In the genomic region with DNA sequence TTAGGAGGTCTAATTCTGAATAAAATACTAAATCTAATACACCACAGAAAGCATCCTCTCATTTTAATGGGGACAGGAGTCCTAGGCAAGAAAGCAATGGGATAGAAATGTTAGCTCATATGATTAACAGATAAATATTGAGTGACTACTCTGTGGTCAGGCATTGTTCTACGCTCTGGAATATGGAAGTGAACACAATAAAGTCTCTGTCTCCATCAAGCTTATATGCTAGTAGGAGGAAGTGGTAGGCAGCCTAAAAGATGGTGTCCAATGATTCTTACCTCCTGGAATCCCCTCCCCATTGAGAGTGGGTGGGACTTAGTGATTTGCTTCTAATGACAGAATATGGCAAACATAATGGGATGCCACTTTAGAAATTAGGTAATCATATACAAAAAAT, we compare ENCODE assay signal across 21 cellular contexts.
A peak's percentile ranks its signal among the peaks of the same experiment; 100 is the strongest.
DNase-seq lines count a peak whose midpoint lies in the region; ATAC-seq lines count a peak whose summit lies in the region.
"Had no signal": no experiment of that assay in that cellular context is flagged by ENCODE, and none has a peak within 500 bp of the region (broad histone marks: within the 10 kb centered on the region; RNA-seq: fewer than 3 reads in every experiment).

No MANE protein-coding gene starts in this region.

- DNase-seq in COLO829 (ENCODE audit: low spot score) = peak; percentile 74
- peak; percentile 43 for DNase-seq in HT1080 (ENCODE audit: low read depth)
- DNase-seq in SK-MEL-5 (ENCODE audit: low read depth, low spot score) = peak; percentile 18
- peak; percentile 70 for DNase-seq in foreskin melanocyte
- no peak for DNase-seq in NCI-H446 (lab: John Stamatoyannopoulos, UW)
- DNase-seq in NK-92 (lab: John Stamatoyannopoulos, UW; ENCODE audit: unreplicated experiment) = no peak
- DNase-seq: 8988T; ACHN; CD4-positive, alpha-beta T cell; CD8-positive, alpha-beta T cell; COR-L47; DMS 273 treated with DMSO at 0.1 percent for 48 hours; DMS153; DMS53; DMS79; DND-41; EL; GDM1 had no signal

- in situ Hi-C loops in SK-MEL-5 (cut with HindIII; ENCODE audit: low pct_unique_long_range_greater_than_20kb, low sequenced_read_pairs) = no loop called here

- ATAC-seq in HG03280 (IDR thresholded peaks at IDR 0.05; ENCODE audit: unreplicated experiment) (no peak), GM21786 (IDR thresholded peaks at IDR 0.05; ENCODE audit: unreplicated experiment) (no peak)
- ATAC-seq: CD8-positive, alpha-beta T cell; GM12878 had no signal

Comparison
In these comparisons a context has a peak if more than half of its experiments do, and no peak if none do; other contexts are left out.
1. DNase-seq: peak in COLO829 (single experiment), HT1080 (single experiment), SK-MEL-5 (single experiment) and foreskin melanocyte (single experiment); none in NCI-H446 (0 of 2) and NK-92 (single experiment).